In the genomic region with DNA sequence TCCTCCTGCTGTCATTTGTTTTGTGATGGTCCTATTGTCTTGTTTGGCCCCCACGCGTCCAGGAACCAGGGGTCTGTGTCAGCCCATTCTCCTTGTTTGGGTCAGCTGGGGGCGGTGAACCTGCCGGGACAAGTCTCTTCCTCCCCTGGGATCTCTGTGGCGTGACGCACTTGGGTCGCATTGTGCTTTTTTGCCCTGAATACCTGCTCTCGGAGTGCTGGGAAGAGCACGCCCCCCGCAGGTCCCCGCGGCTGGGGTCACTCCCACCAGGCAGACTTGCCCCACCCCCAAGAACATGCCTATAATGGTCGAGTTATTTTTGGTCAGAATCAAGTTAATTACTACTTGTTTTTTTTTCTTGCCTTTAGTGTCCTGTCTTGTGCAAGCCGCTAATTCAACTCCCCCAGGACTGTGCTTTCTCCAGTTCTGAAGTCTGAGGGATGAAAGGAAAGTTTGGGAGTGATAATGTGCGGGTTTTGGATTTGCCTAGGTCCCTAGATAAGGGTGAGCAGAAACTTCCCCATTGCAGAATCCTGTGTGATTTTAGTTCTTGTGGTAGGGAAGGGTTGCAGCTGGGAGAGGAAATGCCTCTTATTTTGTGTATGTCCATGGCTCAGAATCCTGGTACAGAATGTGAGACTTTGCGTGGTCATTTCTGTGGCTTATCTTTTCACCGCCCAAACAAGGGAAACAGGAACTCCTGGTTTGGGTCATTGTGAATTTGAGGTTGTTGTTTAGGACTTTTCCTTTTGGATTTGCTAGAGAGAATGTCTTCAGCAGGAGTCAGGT, we compare ENCODE assay signal across 8 cellular contexts. TPM values are rescaled to one million over a fixed set of nuclear protein-coding genes. Genes with fewer than 3 reads are reported as not detected.
A peak's percentile ranks its signal among the peaks of the same experiment; 100 is the strongest.
DNase-seq lines count a peak whose midpoint lies in the region; ATAC-seq and TF ChIP-seq lines count a peak whose summit lies in the region.

No MANE protein-coding gene starts in this region.

- no peaks in the 10 kb centered on the region for H3K9me2 ChIP-seq in GM23338 (ENCODE audit: insufficient read depth)

- H3K27ac Mint-ChIP-seq in GM23338 (peak overlapping the region; percentile 92), glutamatergic neuron (ENCODE audit: unreplicated experiment) (peak overlapping the region; percentile 100)
- peak overlapping the region; percentile 50 for H3K27ac Mint-ChIP-seq in activated T-helper 2 cell treated with anti-CD3 and anti-CD28 coated beads, Interferon-gamma antibody, Interleukin-2, Interleukin-4, amounts not matched to agents 10 μg/mL and 5 μg/mL and 100 μg/mL, durations not matched to agents 14 hours and 24 hours and 36 hours

- TF ChIP-seq CTCF in GM23338 (conservative IDR thresholded peaks at IDR 0.05; ENCODE audit: low read depth in 2 of 2) (peak in 1 of 2 experiments; percentile 24; a peak in 1 of 4 replicates), glutamatergic neuron (IDR thresholded peaks at IDR 0.05; ENCODE audit: partially characterized antibody, unreplicated experiment) (no peak), parathyroid adenoma (IDR thresholded peaks at IDR 0.05) (no peak)

- H3K9me3 Mint-ChIP-seq in GM23338 (no peaks in the 10 kb centered on the region), glutamatergic neuron (ENCODE audit: unreplicated experiment) (peaks cover 21% of the 10 kb centered on the region)
- H3K9me3 Mint-ChIP-seq in activated T-helper 2 cell treated with anti-CD3 and anti-CD28 coated beads, Interferon-gamma antibody, Interleukin-2, Interleukin-4, amounts not matched to agents 10 μg/mL and 5 μg/mL and 100 μg/mL, durations not matched to agents 14 hours and 24 hours and 36 hours, result no peaks in the 10 kb centered on the region

- no peak overlapping the region for H3K9ac ChIP-seq in parathyroid adenoma

- peak overlapping the region; percentile 95 for H2AFZ ChIP-seq in GM23338
- H2AFZ ChIP-seq in parathyroid adenoma, result peak overlapping the region; percentile 86

- peak overlapping the region; percentile 79 for H3K4me2 ChIP-seq in GM23338
- H3K4me2 ChIP-seq in parathyroid adenoma (ENCODE audit: low read length), result peak overlapping the region; percentile 79

- H3K27me3 ChIP-seq in GM23338 (ENCODE audit: insufficient read depth) (peaks cover 6% of the 10 kb centered on the region), parathyroid adenoma (ENCODE audit: control insufficient read depth, insufficient read depth, low read length) (no peaks in the 10 kb centered on the region)

- H3K4me1 Mint-ChIP-seq in GM23338 (peaks cover 18% of the 10 kb centered on the region), glutamatergic neuron (ENCODE audit: low read depth, unreplicated experiment) (peaks cover 24% of the 10 kb centered on the region)
- H3K4me1 Mint-ChIP-seq in activated T-helper 2 cell treated with anti-CD3 and anti-CD28 coated beads, Interferon-gamma antibody, Interleukin-2, Interleukin-4, amounts not matched to agents 10 μg/mL and 5 μg/mL and 100 μg/mL, durations not matched to agents 14 hours and 24 hours and 36 hours (ENCODE audit: low read depth), result peaks cover 14% of the 10 kb centered on the region

- H3K36me3 ChIP-seq in GM23338 (ENCODE audit: insufficient read depth), result peaks cover 4% of the 10 kb centered on the region
- H3K36me3 ChIP-seq in parathyroid adenoma (ENCODE audit: control insufficient read depth, insufficient read depth, low read length), result no peaks in the 10 kb centered on the region

- H3K27ac ChIP-seq in GM23338 (ENCODE audit: low read depth) (0 out of 2 replicates have a peak overlapping the region, but pooled peaks have one; percentile 92), parathyroid adenoma (peak overlapping the region; percentile 69)

- H3K4me1 ChIP-seq in GM23338 (ENCODE audit: insufficient read depth), result peaks cover 26% of the 10 kb centered on the region
- H3K4me1 ChIP-seq in parathyroid adenoma, result peaks cover 3% of the 10 kb centered on the region

- H3K4me3 ChIP-seq in GM23338 (peak overlapping the region; percentile 93), parathyroid adenoma (ENCODE audit: low read depth, low read length) (peak overlapping the region; percentile 63)

- H4K20me1 ChIP-seq in GM23338 (replicated peaks; ENCODE audit: insufficient read depth), result no peaks in the 10 kb centered on the region

- ATAC-seq in GM23338 (peak; percentile 64), HG03565 (IDR thresholded peaks at IDR 0.05; ENCODE audit: unreplicated experiment) (no peak)

- DNase-seq in EH (ENCODE audit: low read depth), result peak; percentile 24
- peak; percentile 74 for DNase-seq in GM23338 (ENCODE audit: low spot score)
- peak; percentile 10 for DNase-seq in NCI-H1105 treated with DMSO at 0.1 percent for 48 hours (lab: John Stamatoyannopoulos, UW)
- DNase-seq in activated T-helper 2 cell treated with anti-CD3 and anti-CD28 coated beads, Interferon-gamma antibody, Interleukin-2, Interleukin-4, amounts not matched to agents 10 μg/mL and 5 μg/mL and 100 μg/mL, durations not matched to agents 14 hours and 24 hours and 36 hours (ENCODE audit: low spot score), result no peak
- DNase-seq in glutamatergic neuron, result no peak
- no peak for DNase-seq in kidney glomerular epithelial cell (lab: John Stamatoyannopoulos, UW)

- peaks cover 3% of the 10 kb centered on the region; the same call in 1 of the 3 replicates for H3K36me3 Mint-ChIP-seq in GM23338 (ENCODE audit: low read depth)
- no peaks in the 10 kb centered on the region for H3K36me3 Mint-ChIP-seq in activated T-helper 2 cell treated with anti-CD3 and anti-CD28 coated beads, Interferon-gamma antibody, Interleukin-2, Interleukin-4, amounts not matched to agents 10 μg/mL and 5 μg/mL and 100 μg/mL, durations not matched to agents 14 hours and 24 hours and 36 hours (ENCODE audit: low read depth)
- H3K36me3 Mint-ChIP-seq in glutamatergic neuron (ENCODE audit: unreplicated experiment), result peaks cover 4% of the 10 kb centered on the region

- peaks cover 43% of the 10 kb centered on the region for H3K79me2 ChIP-seq in GM23338 (replicated peaks; ENCODE audit: insufficient read depth)
- H3K79me2 ChIP-seq in parathyroid adenoma, result no peaks in the 10 kb centered on the region

- no peaks in the 10 kb centered on the region for H3K9me3 ChIP-seq in parathyroid adenoma (ENCODE audit: control insufficient read depth, low read length)

- intact Hi-C loops in activated T-helper 2 cell treated with anti-CD3 and anti-CD28 coated beads, Interferon-gamma antibody, Interleukin-2, Interleukin-4, amounts not matched to agents 10 μg/mL and 5 μg/mL and 100 μg/mL, durations not matched to agents 14 hours and 24 hours and 36 hours (cut with micrococcal nuclease), result loop anchor here (2.0 kb wide), 1 partner anchor 47 kb away; no protein-coding TSS in a partner anchor

- no peaks in the 10 kb centered on the region; the same call in 1 of the 2 replicates for H3F3A ChIP-seq in GM23338 (replicated peaks; ENCODE audit: low read depth)

- H3K27me3 Mint-ChIP-seq in GM23338 (ENCODE audit: insufficient read depth, low read depth, poor library complexity), result peaks cover 18% of the 10 kb centered on the region
- H3K27me3 Mint-ChIP-seq in activated T-helper 2 cell treated with anti-CD3 and anti-CD28 coated beads, Interferon-gamma antibody, Interleukin-2, Interleukin-4, amounts not matched to agents 10 μg/mL and 5 μg/mL and 100 μg/mL, durations not matched to agents 14 hours and 24 hours and 36 hours (ENCODE audit: low read depth), result peaks cover 3% of the 10 kb centered on the region
- H3K27me3 Mint-ChIP-seq in glutamatergic neuron (ENCODE audit: unreplicated experiment), result peaks cover 18% of the 10 kb centered on the region

- H3K4me3 Mint-ChIP-seq in GM23338 (peak overlapping the region; percentile 94), glutamatergic neuron (ENCODE audit: unreplicated experiment) (peak overlapping the region; percentile 99)
- H3K4me3 Mint-ChIP-seq in activated T-helper 2 cell treated with anti-CD3 and anti-CD28 coated beads, Interferon-gamma antibody, Interleukin-2, Interleukin-4, amounts not matched to agents 10 μg/mL and 5 μg/mL and 100 μg/mL, durations not matched to agents 14 hours and 24 hours and 36 hours (ENCODE audit: low read depth), result peak overlapping the region; percentile 96

TF ChIP-seq in GM23338, 12 proteins besides CTCF, POLR2A, EP300 and RAD21:
- TF ChIP-seq CREB1 (CRISPR knock-in tag; IDR thresholded peaks at IDR 0.05; ENCODE audit: low read depth), result 0 out of 2 replicates have a peak, but pooled peaks have one; percentile 9
- no peak for TF ChIP-seq EZH2 (IDR thresholded peaks at IDR 0.05; ENCODE audit: low read depth, unreplicated experiment)
TF ChIP-seq in GM23338: peak in this region for 1.

RNA-seq across cellular contexts. Expression of a gene that starts 0.8 kb away (rescaled TPM):
- 11.6 and 14.6 TPM in 2 replicates for total RNA-seq in GM23338 (2014; rRNA removed; shearing (Covaris generic))
- 0.87 and 1.3 TPM in 2 replicates for polyA plus RNA-seq in GM23338 (2016; fragmentation: Nextera tagmentation; extraction: Ambion mirVana)
- total RNA-seq in activated T-helper 2 cell treated with anti-CD3 and anti-CD28 coated beads, Interferon-gamma antibody, Interleukin-2, Interleukin-4, amounts not matched to agents 10 μg/mL and 5 μg/mL and 100 μg/mL, durations not matched to agents 14 hours and 24 hours and 36 hours, result 1.0 and 1.3 TPM in 2 replicates
- total RNA-seq in glutamatergic neuron (ENCODE audit: unreplicated experiment), result 30.5 TPM

RNA-seq across cellular contexts. Expression of a gene that starts 29.6 kb away (rescaled TPM):
- total RNA-seq in GM23338 (2014; rRNA removed; shearing (Covaris generic)), result 1,381 and 1,563 TPM in 2 replicates
- polyA plus RNA-seq in GM23338 (2016; fragmentation: Nextera tagmentation; extraction: Ambion mirVana), result 2,733 and 2,894 TPM in 2 replicates
- 2,288 and 2,340 TPM in 2 replicates for total RNA-seq in activated T-helper 2 cell treated with anti-CD3 and anti-CD28 coated beads, Interferon-gamma antibody, Interleukin-2, Interleukin-4, amounts not matched to agents 10 μg/mL and 5 μg/mL and 100 μg/mL, durations not matched to agents 14 hours and 24 hours and 36 hours
- total RNA-seq in glutamatergic neuron (ENCODE audit: unreplicated experiment), result 798 TPM

Comparison
In these comparisons a context has a peak if more than half of its experiments do, and no peak if none do; other contexts are left out.
1. DNase-seq: peak in EH (single experiment), GM23338 (single experiment) and NCI-H1105 treated with DMSO at 0.1 percent for 48 hours (single experiment); none in activated T-helper 2 cell treated with anti-CD3 and anti-CD28 coated beads, Interferon-gamma antibody, Interleukin-2, Interleukin-4, amounts not matched to agents 10 μg/mL and 5 μg/mL and 100 μg/mL, durations not matched to agents 14 hours and 24 hours and 36 hours (single experiment), glutamatergic neuron (single experiment) and kidney glomerular epithelial cell (single experiment).
2. H3K27ac Mint-ChIP-seq: peak in every context shown above with its lines; median percentile 100 in glutamatergic neuron; 92 in GM23338; 50 in activated T-helper 2 cell treated with anti-CD3 and anti-CD28 coated beads, Interferon-gamma antibody, Interleukin-2, Interleukin-4, amounts not matched to agents 10 μg/mL and 5 μg/mL and 100 μg/mL, durations not matched to agents 14 hours and 24 hours and 36 hours.
3. Peak in every context shown above with its lines, with median percentiles within 50 percentile points of each other: H3K4me3 Mint-ChIP-seq.